7 cellular contexts compared by ENCODE assay signal in the genomic region with DNA sequence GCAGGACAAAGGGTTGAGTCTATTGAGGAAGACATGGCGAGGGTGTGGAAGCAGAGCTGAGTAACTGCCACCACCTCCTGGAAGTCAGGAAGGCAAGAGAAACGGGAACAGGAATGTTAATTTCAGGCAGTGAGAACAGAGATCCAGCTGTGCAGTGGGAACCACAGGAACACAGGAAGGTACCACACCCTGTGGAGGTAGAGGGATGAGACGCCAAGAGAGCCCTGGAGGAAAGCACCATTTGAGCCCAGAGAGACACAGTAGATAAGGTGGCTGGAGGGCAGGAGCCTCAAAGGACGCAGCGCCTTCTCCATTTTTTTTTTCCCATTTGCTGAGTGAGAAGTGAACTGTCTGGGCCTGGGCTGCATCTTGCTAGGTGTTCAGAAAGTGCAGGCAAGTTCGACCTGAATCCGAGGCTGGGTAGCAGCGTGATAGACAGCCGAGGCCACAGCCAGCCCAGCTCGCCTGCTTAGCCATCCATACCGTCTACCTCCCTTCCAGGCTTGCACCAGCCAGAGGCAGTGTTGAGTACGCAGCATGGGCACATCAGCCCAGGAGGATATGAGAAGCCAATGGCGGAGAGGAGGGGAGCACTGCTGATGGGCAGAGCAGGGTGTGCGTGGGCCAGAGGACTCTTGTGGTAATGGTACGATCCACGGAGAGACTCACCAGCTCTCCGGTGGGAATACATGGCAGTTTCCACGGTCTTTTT.
DNase-seq lines count a peak whose midpoint lies in the region; ATAC-seq, FAIRE-seq and TF ChIP-seq lines count a peak whose summit lies in the region.
"Not testable (repeated sequence)": the region's sequence is repeated elsewhere in the genome, so short reads cannot be mapped to it uniquely, and the experiment has no call there.

No MANE protein-coding gene starts in this region.

- H3K9me3 ChIP-seq in A549; HCT116 (ENCODE audit: control insufficient read depth in 1 of 2, insufficient read depth in 1 of 2, low read depth in 1 of 2, low read length in 2 of 2); Panc1 (ENCODE audit: control insufficient read depth, insufficient read depth, low read depth, low read length); H1 (ENCODE audit: insufficient read depth in 2 of 2, low read depth in 1 of 2, low read length in 1 of 2); upper lobe of right lung: not testable (repeated sequence)

- H3K23ac ChIP-seq in H1 (ENCODE audit: insufficient read length) = not testable (repeated sequence)

- H3K9me2 ChIP-seq in HCT116 (ENCODE audit: insufficient read depth) = not testable (repeated sequence)

- not testable (repeated sequence) for TF ChIP-seq RAD21 in A549 (conservative IDR thresholded peaks at IDR 0.05 in 1 of 2, IDR thresholded peaks at IDR 0.05 in 1 of 2); HCT116 (IDR thresholded peaks at IDR 0.05; ENCODE audit: low read depth); H1 (IDR thresholded peaks at IDR 0.05 in 1 of 2, conservative IDR thresholded peaks at IDR 0.05 in 1 of 2; ENCODE audit: low read depth in 2 of 2, low read length in 2 of 2)

- not testable (repeated sequence) for TF ChIP-seq EP300 in A549 (IDR thresholded peaks at IDR 0.05); H1 (IDR thresholded peaks at IDR 0.05; ENCODE audit: borderline replicate concordance in 1 of 2, low read depth in 2 of 2, low read length in 2 of 2)

- H3K36me3 ChIP-seq in HCT116 (ENCODE audit: control insufficient read depth in 1 of 2, insufficient read depth in 2 of 2, low read length in 2 of 2); Panc1 (ENCODE audit: control insufficient read depth, insufficient read depth, low read length); H1 (ENCODE audit: control insufficient read depth in 2 of 4, insufficient read depth in 4 of 4, low read length in 3 of 4); upper lobe of right lung: not testable (repeated sequence)

- H2BK120ac ChIP-seq in H1 (replicated peaks; ENCODE audit: low read depth, low read length) = not testable (repeated sequence)

- WGBS in A549 (ENCODE audit: missing lambda C conversion rate) = 87% methylated on average over 17 of the region's 18 CpGs
- WGBS in H1 (ENCODE audit: extremely low coverage in 1 of 2, insufficient coverage in 1 of 2, insufficient read length in 1 of 2, insufficient replicate concordance in 2 of 2, low coverage in 1 of 2, low lambda C conversion rate in 2 of 2, missing lambda C conversion rate in 1 of 2), 2 experiments = 93% methylated on average over 11 of the region's 18 CpGs; no CpG with 5 or more reads in 1 of the 2 experiments

- not testable (repeated sequence) for H4K20me1 ChIP-seq in HCT116 (ENCODE audit: insufficient read depth); H1 (replicated peaks in 1 of 2; ENCODE audit: control insufficient read depth in 1 of 2, insufficient read depth in 2 of 2, low read length in 2 of 2)

- POLR2A ChIA-PET in A549 (lab: Yijun Ruan, JAX); HCT116 (lab: Charles Lee); Panc1 (lab: Charles Lee); H1 (lab: Charles Lee; ENCODE audit: partially characterized antibody): not testable (repeated sequence)

- not testable (repeated sequence) for H3K4me3 ChIP-seq in A549; HCT116 (replicated peaks in 1 of 2; ENCODE audit: low read depth in 1 of 2, low read length in 2 of 2); Panc1 (ENCODE audit: low read depth in 2 of 2, low read length in 2 of 2); H1 (ENCODE audit: extremely low read depth in 1 of 4, insufficient read depth in 2 of 4, low read depth in 3 of 4, low read length in 4 of 4); upper lobe of right lung

- ATAC-seq in A549 = peak; percentile 47 to 56; a peak in 4 of 6 replicates
- peak; percentile 49; the same call in 1 of the 2 replicates for ATAC-seq in HCT116
- ATAC-seq in Panc1 = peak; percentile 69
- ATAC-seq in activated naive CD8-positive, alpha-beta T cell treated with anti-CD3 and anti-CD28 coated beads, Interleukin-2, amount 50 U/mL, for 24 hours = peak; percentile 28
- peak; percentile 22 for ATAC-seq in upper lobe of right lung

- not testable (repeated sequence) for H3K36me3 Mint-ChIP-seq in activated naive CD8-positive, alpha-beta T cell treated with anti-CD3 and anti-CD28 coated beads, Interleukin-2, amount 50 U/mL, for 24 hours (ENCODE audit: low read depth)

- not testable (repeated sequence) for H3K9ac ChIP-seq in HCT116 (ENCODE audit: low read length); H1 (replicated peaks in 1 of 4; ENCODE audit: extremely low read depth in 1 of 4, low read depth in 3 of 4, low read length in 3 of 4)

- not testable (repeated sequence) for H3K9me3 Mint-ChIP-seq in activated naive CD8-positive, alpha-beta T cell treated with anti-CD3 and anti-CD28 coated beads, Interleukin-2, amount 50 U/mL, for 24 hours

- H3K18ac ChIP-seq in H1 (ENCODE audit: extremely low read depth, low read length) = not testable (repeated sequence)

- H3K27ac Mint-ChIP-seq in activated naive CD8-positive, alpha-beta T cell treated with anti-CD3 and anti-CD28 coated beads, Interleukin-2, amount 50 U/mL, for 24 hours = not testable (repeated sequence)

- intact Hi-C loops in HCT116 (cut with micrococcal nuclease); Panc1 (cut with micrococcal nuclease; ENCODE audit: unreplicated experiment); upper lobe of right lung (cut with DNase I): not testable (repeated sequence)

- H3K27ac ChIP-seq in A549; HCT116 (ENCODE audit: low read depth, low read length); Panc1 (ENCODE audit: low read length); H1 (ENCODE audit: low read depth, low read length); upper lobe of right lung: not testable (repeated sequence)

- not testable (repeated sequence) for DNase-seq in A549 (ENCODE audit: low read depth in 1 of 2, low spot score in 1 of 2); HCT116 (ENCODE audit: low read depth, low spot score); Panc1 (ENCODE audit: low read depth, low spot score); activated naive CD8-positive, alpha-beta T cell treated with anti-CD3 and anti-CD28 coated beads, Interleukin-2, amount 50 U/mL, for 24 hours; H1 (ENCODE audit: low read depth in 1 of 2, low spot score in 2 of 2); upper lobe of right lung
- DNase-seq in islet precursor cell = peak; percentile 51

- not testable (repeated sequence) for TF ChIP-seq POLR2A in A549 (IDR thresholded peaks at IDR 0.05; ENCODE audit: low read length); HCT116 (IDR thresholded peaks at IDR 0.05; ENCODE audit: borderline replicate concordance, extremely low read depth, insufficient read depth, insufficient read length); H1 (IDR thresholded peaks at IDR 0.05; ENCODE audit: control extremely low read depth in 1 of 2, low read depth in 2 of 2, low read length in 2 of 2)

- H3K4me2 ChIP-seq in A549; HCT116 (ENCODE audit: low read length); H1 (ENCODE audit: insufficient read depth in 1 of 2, low read depth in 2 of 2, low read length in 2 of 2): not testable (repeated sequence)

- H2BK5ac ChIP-seq in H1 (ENCODE audit: low read depth, low read length) = not testable (repeated sequence)

- not testable (repeated sequence) for H2BK20ac ChIP-seq in H1 (ENCODE audit: low read length)

- H3K79me2 ChIP-seq in HCT116 (ENCODE audit: insufficient read depth, low read length); H1 (ENCODE audit: control insufficient read depth in 1 of 2, insufficient read depth in 2 of 2, low read length in 2 of 2): not testable (repeated sequence)

- not testable (repeated sequence) for H3K4me1 ChIP-seq in A549; HCT116 (ENCODE audit: control insufficient read depth in 1 of 2, insufficient read depth in 2 of 2, low read length in 2 of 2); Panc1 (ENCODE audit: control insufficient read depth, insufficient read depth, low read length); H1 (replicated peaks in 1 of 4; ENCODE audit: control insufficient read depth in 3 of 4, insufficient read depth in 4 of 4, low read length in 3 of 4); upper lobe of right lung

- BruUV-seq in HCT116 (replicated peaks; lab: Mats Ljungman, UMichigan); Panc1 (replicated peaks; lab: Mats Ljungman, UMichigan): not testable (repeated sequence)

- H2AK5ac ChIP-seq in H1 (ENCODE audit: low read depth, low read length) = not testable (repeated sequence)

- CTCF ChIA-PET in A549 (lab: Yijun Ruan, JAX); HCT116 (lab: Charles Lee); Panc1 (lab: Charles Lee); H1 (lab: Charles Lee; ENCODE audit: partially characterized antibody): not testable (repeated sequence)

- not testable (repeated sequence) for H3K27me3 ChIP-seq in HCT116 (ENCODE audit: insufficient read depth, low read length); Panc1 (ENCODE audit: control insufficient read depth, insufficient read depth, low read length); H1 (replicated peaks in 1 of 4; ENCODE audit: control insufficient read depth in 3 of 4, extremely low read depth in 1 of 4, insufficient read depth in 3 of 4, low read length in 3 of 4); upper lobe of right lung

- RAD21 ChIA-PET in HCT116 (lab: Charles Lee; ENCODE audit: low non-redundant PET in 1 of 2, low total read pairs in 2 of 2, uncharacterized antibody in 2 of 2, unreplicated experiment in 2 of 2) = not testable (repeated sequence)

- not testable (repeated sequence) for H3K23me2 ChIP-seq in H1 (ENCODE audit: low read depth, low read length)

- H2BK15ac ChIP-seq in H1 (ENCODE audit: low read length) = 0 out of 2 replicates have a peak overlapping the region, but pooled peaks have one; percentile 29

- not testable (repeated sequence) for H3K4me3 Mint-ChIP-seq in activated naive CD8-positive, alpha-beta T cell treated with anti-CD3 and anti-CD28 coated beads, Interleukin-2, amount 50 U/mL, for 24 hours

- not testable (repeated sequence) for H3K79me1 ChIP-seq in H1 (ENCODE audit: low read depth, low read length)

- H3K56ac ChIP-seq in H1 (replicated peaks; ENCODE audit: insufficient read length, low read depth, low read length) = not testable (repeated sequence)

- H4K8ac ChIP-seq in H1 (ENCODE audit: extremely low read depth, insufficient read depth, low read length) = not testable (repeated sequence)

- H4K5ac ChIP-seq in H1 (ENCODE audit: insufficient read length, low read depth, low read length) = not testable (repeated sequence)

- in situ Hi-C loops in Panc1 (cut with HindIII; ENCODE audit: low pct_unique_long_range_greater_than_20kb, low sequenced_read_pairs) = not testable (repeated sequence)

- not testable (repeated sequence) for FAIRE-seq in A549 (lab: Jason Lieb, UNC)
- FAIRE-seq in H1 (lab: Jason Lieb, UNC) = peak; percentile 55

- H3K4ac ChIP-seq in H1 (replicated peaks; ENCODE audit: insufficient read length, low read depth, low read length) = not testable (repeated sequence)

- H3K4me1 Mint-ChIP-seq in activated naive CD8-positive, alpha-beta T cell treated with anti-CD3 and anti-CD28 coated beads, Interleukin-2, amount 50 U/mL, for 24 hours = not testable (repeated sequence)

- not testable (repeated sequence) for H4K91ac ChIP-seq in H1 (replicated peaks; ENCODE audit: insufficient read length, low read length)

- not testable (repeated sequence) for TF ChIP-seq CTCF in A549 (IDR thresholded peaks at IDR 0.05); HCT116 (IDR thresholded peaks at IDR 0.05 in 2 of 3, conservative IDR thresholded peaks at IDR 0.05 in 1 of 3; ENCODE audit: borderline replicate concordance in 1 of 3, insufficient read depth in 1 of 3, low read depth in 2 of 3, low read length in 2 of 3); Panc1 (IDR thresholded peaks at IDR 0.05); H1 (IDR thresholded peaks at IDR 0.05; ENCODE audit: control extremely low read depth in 1 of 3, insufficient read depth in 1 of 3, low read depth in 1 of 3, low read length in 3 of 3); upper lobe of right lung (IDR thresholded peaks at IDR 0.05)

- not testable (repeated sequence) for H2AFZ ChIP-seq in HCT116 (ENCODE audit: low read depth, low read length, poor library complexity, severe bottlenecking); H1 (ENCODE audit: low read length)

- H3K14ac ChIP-seq in H1 (ENCODE audit: insufficient read length) = not testable (repeated sequence)

- not testable (repeated sequence) for H3K27me3 Mint-ChIP-seq in activated naive CD8-positive, alpha-beta T cell treated with anti-CD3 and anti-CD28 coated beads, Interleukin-2, amount 50 U/mL, for 24 hours

- H2BK12ac ChIP-seq in H1 (ENCODE audit: low read depth, low read length) = not testable (repeated sequence)
